ENCODE assay signal across 1 cellular context in genomic region chr10:121597504-121598241, GRCh38.
TF ChIP-seq lines count a peak whose summit lies in the region.

No MANE protein-coding gene starts in this region.

TF ChIP-seq in HepG2, 621 proteins besides CTCF, POLR2A, EP300 and RAD21 (continued from another document):
- TF ChIP-seq PRDM15 (CRISPR knock-in tag; IDR thresholded peaks at IDR 0.05): no peak
- peak; percentile 44; the same call in 1 of the 2 replicates for TF ChIP-seq ZNF501 (CRISPR knock-in tag; IDR thresholded peaks at IDR 0.05)
- TF ChIP-seq ZNF317 (CRISPR knock-in tag; IDR thresholded peaks at IDR 0.05): no peak
- TF ChIP-seq FOXK2 (IDR thresholded peaks at IDR 0.05): no peak
- no peak for TF ChIP-seq ZNF530 (CRISPR knock-in tag; IDR thresholded peaks at IDR 0.05; ENCODE audit: low read depth)
- TF ChIP-seq ZNF274 (CRISPR knock-in tag; IDR thresholded peaks at IDR 0.05): 0 out of 2 replicates have a peak, but pooled peaks have one; percentile 9
- TF ChIP-seq ZNF800 (CRISPR knock-in tag; IDR thresholded peaks at IDR 0.05): peak; percentile 73; the same call in 1 of the 2 replicates
- TF ChIP-seq ZNF225 (CRISPR knock-in tag; IDR thresholded peaks at IDR 0.05): 0 out of 2 replicates have a peak, but pooled peaks have one; percentile 21
- TF ChIP-seq BCL3 (CRISPR knock-in tag; IDR thresholded peaks at IDR 0.05): 0 out of 2 replicates have a peak, but pooled peaks have one; percentile 3
- no peak for TF ChIP-seq JARID2 (CRISPR knock-in tag; IDR thresholded peaks at IDR 0.05; ENCODE audit: insufficient replicate concordance)
- TF ChIP-seq MAZ (IDR thresholded peaks at IDR 0.05; ENCODE audit: borderline replicate concordance, low read depth, low read length): no peak
- TF ChIP-seq MAZ (CRISPR knock-in tag; IDR thresholded peaks at IDR 0.05; ENCODE audit: low read depth): 0 out of 2 replicates have a peak, but pooled peaks have one; percentile 29
